In genomic region chr19:47471733-47472457, GRCh38 we compare ENCODE assay signal across 1 cellular context.
TF ChIP-seq lines count a peak whose summit lies in the region.

SLC8A2 (minus strand) TSS chr19:47471893; CDS start chr19:47466403, 5,490 bp downstream.

TF ChIP-seq in HEK293, 187 proteins besides CTCF, POLR2A, EP300 and RAD21 (continued from another document):
- TF ChIP-seq BCL6B (tag by site-specific recombination; IDR thresholded peaks at IDR 0.05) (no peak), ZBTB21 (tag by site-specific recombination; IDR thresholded peaks at IDR 0.05) (no peak; the same call in 1 of the 2 replicates), ZIC2 (tag by site-specific recombination; IDR thresholded peaks at IDR 0.05) (no peak), ZNF513 (tag by site-specific recombination; IDR thresholded peaks at IDR 0.05) (no peak), ZNF585B (tag by site-specific recombination; IDR thresholded peaks at IDR 0.05) (no peak), ZNF555 (tag by site-specific recombination; conservative IDR thresholded peaks at IDR 0.05) (no peak), ZNF132 (tag by site-specific recombination; IDR thresholded peaks at IDR 0.05; ENCODE audit: borderline replicate concordance) (no peak), OVOL3 (tag by site-specific recombination; IDR thresholded peaks at IDR 0.05) (no peak), ZNF2 (tag by site-specific recombination; IDR thresholded peaks at IDR 0.05) (0 out of 2 replicates have a peak, but pooled peaks have one; percentile 68), ZNF16 (tag by site-specific recombination; IDR thresholded peaks at IDR 0.05; ENCODE audit: low read depth) (no peak), PRDM4 (tag by site-specific recombination; IDR thresholded peaks at IDR 0.05) (peak; percentile 79), ZNF335 (tag by site-specific recombination; conservative IDR thresholded peaks at IDR 0.05) (peak; percentile 37), SETDB1 (IDR thresholded peaks at IDR 0.05; ENCODE audit: insufficient read length, low read length) (no peak), TRIM28 (IDR thresholded peaks at IDR 0.05; ENCODE audit: borderline replicate concordance, low read length) (no peak), MZF1 (tag by site-specific recombination; IDR thresholded peaks at IDR 0.05; ENCODE audit: borderline replicate concordance) (no peak), ZNF214 (tag by site-specific recombination; IDR thresholded peaks at IDR 0.05; ENCODE audit: borderline replicate concordance) (no peak), SP2 (tag by site-specific recombination; IDR thresholded peaks at IDR 0.05) (peak; percentile 51), ZNF768 (tag by site-specific recombination; IDR thresholded peaks at IDR 0.05) (peak; percentile 25; the same call in 1 of the 2 replicates), ZFP37 (tag by site-specific recombination; IDR thresholded peaks at IDR 0.05) (0 out of 2 replicates have a peak, but pooled peaks have one; percentile 50), GLIS2 (tag by site-specific recombination; IDR thresholded peaks at IDR 0.05) (peak; percentile 34; the same call in 1 of the 2 replicates), HOXC10 (CRISPR knock-in tag; IDR thresholded peaks at IDR 0.05) (no peak), ZNF677 (tag by site-specific recombination; IDR thresholded peaks at IDR 0.05) (no peak), ZNF391 (tag by site-specific recombination; IDR thresholded peaks at IDR 0.05; ENCODE audit: borderline replicate concordance, low read depth) (peak; percentile 93; the same call in 1 of the 2 replicates), ZNF664 (tag by site-specific recombination; IDR thresholded peaks at IDR 0.05) (no peak), ZNF629 (tag by site-specific recombination; IDR thresholded peaks at IDR 0.05) (peak; percentile 44; the same call in 1 of the 2 replicates), INSM2 (tag by site-specific recombination; IDR thresholded peaks at IDR 0.05) (no peak)
